ENCODE assay signal across 13 cellular contexts in genomic region chr13:112686364-112686763, GRCh38.
"Had no signal": no experiment of that assay in that cellular context is flagged by ENCODE, and none has a peak within 500 bp of the region (broad histone marks: within the 10 kb centered on the region; RNA-seq: fewer than 3 reads in every experiment).

No MANE protein-coding gene starts in this region.

- H3K27me3 Mint-ChIP-seq: natural killer cell treated with Interleukin-12 subunit alpha and Interleukin-12 subunit beta and Interleukin-15 and Interleukin-18, amount 100 ng/mL, for 72 hours; stimulated activated naive CD8-positive, alpha-beta T cell treated with anti-CD3 and anti-CD28 coated beads, Interleukin-15, Interleukin-2, amounts not matched to agents 100 ng/mL and 50 ng/mL, for 24 hours had no signal

- H3K36me3 ChIP-seq: colonic mucosa, sigmoid colon had no signal

- H3K9me3 Mint-ChIP-seq: activated CD4-positive, alpha-beta T cell treated with anti-CD3 and anti-CD28 coated beads, Interleukin-2, amount 10 ng/mL, durations not matched to agents 7 days and 5 days; activated naive CD4-positive, alpha-beta T cell treated with anti-CD3 and anti-CD28 coated beads for 36 hours; natural killer cell treated with Interleukin-12 subunit alpha and Interleukin-12 subunit beta and Interleukin-15 and Interleukin-18, amount 100 ng/mL, for 72 hours; stimulated activated naive CD8-positive, alpha-beta T cell treated with anti-CD3 and anti-CD28 coated beads, Interleukin-15, Interleukin-2, amounts not matched to agents 100 ng/mL and 50 ng/mL, for 24 hours; T-helper 1 cell treated with Interleukin-12 subunit alpha and Interleukin-12 subunit beta and Interleukin-4 antibody, amounts not matched to agents 30 μg/mL and 1 μg/mL, for 36 hours; WTC11 had no signal

- H3K9me3 ChIP-seq: colonic mucosa, mucosa of descending colon, sigmoid colon, testis had no signal

- H3K27ac Mint-ChIP-seq: activated CD4-positive, alpha-beta T cell treated with anti-CD3 and anti-CD28 coated beads, Interleukin-2, amount 10 ng/mL, durations not matched to agents 7 days and 5 days; natural killer cell treated with Interleukin-12 subunit alpha and Interleukin-12 subunit beta and Interleukin-15 and Interleukin-18, amount 100 ng/mL, for 72 hours; stimulated activated naive CD8-positive, alpha-beta T cell treated with anti-CD3 and anti-CD28 coated beads, Interleukin-15, Interleukin-2, amounts not matched to agents 100 ng/mL and 50 ng/mL, for 24 hours; T-helper 1 cell treated with Interleukin-12 subunit alpha and Interleukin-12 subunit beta and Interleukin-4 antibody, amounts not matched to agents 30 μg/mL and 1 μg/mL, for 36 hours; WTC11 had no signal

- H3K4me3 Mint-ChIP-seq: activated CD4-positive, alpha-beta T cell treated with anti-CD3 and anti-CD28 coated beads, Interleukin-2, amount 10 ng/mL, durations not matched to agents 7 days and 5 days; activated naive CD4-positive, alpha-beta T cell treated with anti-CD3 and anti-CD28 coated beads for 36 hours; natural killer cell treated with Interleukin-12 subunit alpha and Interleukin-12 subunit beta and Interleukin-15 and Interleukin-18, amount 100 ng/mL, for 72 hours; stimulated activated naive CD8-positive, alpha-beta T cell treated with anti-CD3 and anti-CD28 coated beads, Interleukin-15, Interleukin-2, amounts not matched to agents 100 ng/mL and 50 ng/mL, for 24 hours; T-helper 1 cell treated with Interleukin-12 subunit alpha and Interleukin-12 subunit beta and Interleukin-4 antibody, amounts not matched to agents 30 μg/mL and 1 μg/mL, for 36 hours; WTC11 had no signal

- ATAC-seq: mucosa of descending colon; natural killer cell treated with Interleukin-12 subunit alpha and Interleukin-12 subunit beta and Interleukin-15 and Interleukin-18, amount 100 ng/mL, for 72 hours; WTC11 had no signal

- H3K27me3 ChIP-seq: colonic mucosa, sigmoid colon, testis had no signal

- H3K36me3 Mint-ChIP-seq: natural killer cell treated with Interleukin-12 subunit alpha and Interleukin-12 subunit beta and Interleukin-15 and Interleukin-18, amount 100 ng/mL, for 72 hours; WTC11 had no signal

- H3K4me3 ChIP-seq: colonic mucosa, mucosa of descending colon, sigmoid colon, testis had no signal

- DNase-seq: activated CD4-positive, alpha-beta T cell treated with anti-CD3 and anti-CD28 coated beads, Interleukin-2, amount 10 ng/mL, durations not matched to agents 7 days and 5 days; activated naive CD4-positive, alpha-beta T cell treated with anti-CD3 and anti-CD28 coated beads for 36 hours; colonic mucosa; effector memory CD4-positive, alpha-beta T cell; hippocampal formation; mammary epithelial cell; mucosa of descending colon; sigmoid colon; testis had no signal

- H3K4me1 ChIP-seq: colonic mucosa had no signal

- H3K27ac ChIP-seq: colonic mucosa, sigmoid colon, testis had no signal
